1 cellular context compared by ENCODE assay signal in genomic region chr15:80058851-80059785, GRCh38.
A peak's percentile ranks its signal among the peaks of the same experiment; 100 is the strongest.
TF ChIP-seq lines count a peak whose summit lies in the region.

ZFAND6 (plus strand) TSS chr15:80059676; CDS start chr15:80120345, 60,669 bp downstream.

TF ChIP-seq in HepG2, 621 proteins besides CTCF, POLR2A, EP300 and RAD21 (continued from another document and continues in another):
- TF ChIP-seq, protein P1, sequence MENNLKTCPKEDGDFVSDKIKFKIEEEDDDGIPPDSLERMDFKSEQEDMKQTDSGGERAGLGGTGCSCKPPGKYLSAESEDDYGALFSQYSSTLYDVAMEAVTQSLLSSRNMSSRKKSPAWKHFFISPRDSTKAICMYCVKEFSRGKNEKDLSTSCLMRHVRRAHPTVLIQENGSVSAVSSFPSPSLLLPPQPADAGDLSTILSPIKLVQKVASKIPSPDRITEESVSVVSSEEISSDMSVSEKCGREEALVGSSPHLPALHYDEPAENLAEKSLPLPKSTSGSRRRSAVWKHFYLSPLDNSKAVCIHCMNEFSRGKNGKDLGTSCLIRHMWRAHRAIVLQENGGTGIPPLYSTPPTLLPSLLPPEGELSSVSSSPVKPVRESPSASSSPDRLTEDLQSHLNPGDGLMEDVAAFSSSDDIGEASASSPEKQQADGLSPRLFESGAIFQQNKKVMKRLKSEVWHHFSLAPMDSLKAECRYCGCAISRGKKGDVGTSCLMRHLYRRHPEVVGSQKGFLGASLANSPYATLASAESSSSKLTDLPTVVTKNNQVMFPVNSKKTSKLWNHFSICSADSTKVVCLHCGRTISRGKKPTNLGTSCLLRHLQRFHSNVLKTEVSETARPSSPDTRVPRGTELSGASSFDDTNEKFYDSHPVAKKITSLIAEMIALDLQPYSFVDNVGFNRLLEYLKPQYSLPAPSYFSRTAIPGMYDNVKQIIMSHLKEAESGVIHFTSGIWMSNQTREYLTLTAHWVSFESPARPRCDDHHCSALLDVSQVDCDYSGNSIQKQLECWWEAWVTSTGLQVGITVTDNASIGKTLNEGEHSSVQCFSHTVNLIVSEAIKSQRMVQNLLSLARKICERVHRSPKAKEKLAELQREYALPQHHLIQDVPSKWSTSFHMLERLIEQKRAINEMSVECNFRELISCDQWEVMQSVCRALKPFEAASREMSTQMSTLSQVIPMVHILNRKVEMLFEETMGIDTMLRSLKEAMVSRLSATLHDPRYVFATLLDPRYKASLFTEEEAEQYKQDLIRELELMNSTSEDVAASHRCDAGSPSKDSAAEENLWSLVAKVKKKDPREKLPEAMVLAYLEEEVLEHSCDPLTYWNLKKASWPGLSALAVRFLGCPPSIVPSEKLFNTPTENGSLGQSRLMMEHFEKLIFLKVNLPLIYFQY (CRISPR knock-in tag; IDR thresholded peaks at IDR 0.05; ENCODE audit: borderline replicate concordance): no peak
- peak; percentile 36 for TF ChIP-seq IKZF4 (CRISPR knock-in tag; IDR thresholded peaks at IDR 0.05; ENCODE audit: borderline replicate concordance, low read depth, not compliant biosample characterization)
- no peak for TF ChIP-seq ZNF260 (CRISPR knock-in tag; IDR thresholded peaks at IDR 0.05; ENCODE audit: borderline replicate concordance, low read depth)
- no peak for TF ChIP-seq ZNF703 (CRISPR knock-in tag; IDR thresholded peaks at IDR 0.05; ENCODE audit: borderline replicate concordance)
- no peak for TF ChIP-seq ZBTB14 (CRISPR knock-in tag; IDR thresholded peaks at IDR 0.05)
- no peak for TF ChIP-seq CENPX (CRISPR knock-in tag; IDR thresholded peaks at IDR 0.05)
- peak; percentile 73 for TF ChIP-seq SAP130 (CRISPR knock-in tag; IDR thresholded peaks at IDR 0.05; ENCODE audit: low read depth)
- TF ChIP-seq ATF7-NPFF (CRISPR knock-in tag; IDR thresholded peaks at IDR 0.05; ENCODE audit: low read depth): no peak
- no peak for TF ChIP-seq ZNF333 (CRISPR knock-in tag; IDR thresholded peaks at IDR 0.05; ENCODE audit: borderline replicate concordance)
- TF ChIP-seq SNAPC2 (CRISPR knock-in tag; IDR thresholded peaks at IDR 0.05): peak; percentile 44; the same call in 1 of the 2 replicates
- TF ChIP-seq ZNF879 (CRISPR knock-in tag; IDR thresholded peaks at IDR 0.05): no peak
- TF ChIP-seq RFX5 (IDR thresholded peaks at IDR 0.05; ENCODE audit: low read depth, low read length): peak; percentile 31; the same call in 1 of the 2 replicates
- TF ChIP-seq ARID2 (CRISPR knock-in tag; IDR thresholded peaks at IDR 0.05; ENCODE audit: borderline replicate concordance): no peak; the same call in 1 of the 2 replicates
- TF ChIP-seq PHF21A (CRISPR knock-in tag; IDR thresholded peaks at IDR 0.05): peak; percentile 82
- TF ChIP-seq ZNF350 (CRISPR knock-in tag; IDR thresholded peaks at IDR 0.05; ENCODE audit: borderline replicate concordance, low read depth): peak; percentile 83
- no peak for TF ChIP-seq MZF1 (CRISPR knock-in tag; IDR thresholded peaks at IDR 0.05; ENCODE audit: borderline replicate concordance)
- TF ChIP-seq CHD4 (IDR thresholded peaks at IDR 0.05; ENCODE audit: borderline replicate concordance, low read length): no peak
- no peak for TF ChIP-seq HIVEP1 (CRISPR knock-in tag; IDR thresholded peaks at IDR 0.05)
- TF ChIP-seq ZNF292 (CRISPR knock-in tag; IDR thresholded peaks at IDR 0.05; ENCODE audit: borderline replicate concordance, low read depth): no peak
- peak; percentile 82 for TF ChIP-seq ZFX (CRISPR knock-in tag; IDR thresholded peaks at IDR 0.05; ENCODE audit: low read depth)
- no peak for TF ChIP-seq LCORL (IDR thresholded peaks at IDR 0.05)
- TF ChIP-seq LCORL (CRISPR knock-in tag; IDR thresholded peaks at IDR 0.05): no peak
- TF ChIP-seq BHLHE40 (IDR thresholded peaks at IDR 0.05; ENCODE audit: low read length): no peak; the same call in 1 of the 2 replicates
- TF ChIP-seq TAF15 (IDR thresholded peaks at IDR 0.05; ENCODE audit: low read depth, low read length, poor library complexity, severe bottlenecking): peak; percentile 15
- peak; percentile 65; the same call in 1 of the 2 replicates for TF ChIP-seq GFI1 (CRISPR knock-in tag; IDR thresholded peaks at IDR 0.05; ENCODE audit: borderline replicate concordance)
- no peak for TF ChIP-seq ZSCAN12 (CRISPR knock-in tag; IDR thresholded peaks at IDR 0.05)
- 0 out of 2 replicates have a peak, but pooled peaks have one; percentile 33 for TF ChIP-seq HES4 (CRISPR knock-in tag; IDR thresholded peaks at IDR 0.05; ENCODE audit: borderline replicate concordance)
- no peak; the same call in 1 of the 2 replicates for TF ChIP-seq ZNF230 (CRISPR knock-in tag; IDR thresholded peaks at IDR 0.05)
- TF ChIP-seq, protein P2, sequence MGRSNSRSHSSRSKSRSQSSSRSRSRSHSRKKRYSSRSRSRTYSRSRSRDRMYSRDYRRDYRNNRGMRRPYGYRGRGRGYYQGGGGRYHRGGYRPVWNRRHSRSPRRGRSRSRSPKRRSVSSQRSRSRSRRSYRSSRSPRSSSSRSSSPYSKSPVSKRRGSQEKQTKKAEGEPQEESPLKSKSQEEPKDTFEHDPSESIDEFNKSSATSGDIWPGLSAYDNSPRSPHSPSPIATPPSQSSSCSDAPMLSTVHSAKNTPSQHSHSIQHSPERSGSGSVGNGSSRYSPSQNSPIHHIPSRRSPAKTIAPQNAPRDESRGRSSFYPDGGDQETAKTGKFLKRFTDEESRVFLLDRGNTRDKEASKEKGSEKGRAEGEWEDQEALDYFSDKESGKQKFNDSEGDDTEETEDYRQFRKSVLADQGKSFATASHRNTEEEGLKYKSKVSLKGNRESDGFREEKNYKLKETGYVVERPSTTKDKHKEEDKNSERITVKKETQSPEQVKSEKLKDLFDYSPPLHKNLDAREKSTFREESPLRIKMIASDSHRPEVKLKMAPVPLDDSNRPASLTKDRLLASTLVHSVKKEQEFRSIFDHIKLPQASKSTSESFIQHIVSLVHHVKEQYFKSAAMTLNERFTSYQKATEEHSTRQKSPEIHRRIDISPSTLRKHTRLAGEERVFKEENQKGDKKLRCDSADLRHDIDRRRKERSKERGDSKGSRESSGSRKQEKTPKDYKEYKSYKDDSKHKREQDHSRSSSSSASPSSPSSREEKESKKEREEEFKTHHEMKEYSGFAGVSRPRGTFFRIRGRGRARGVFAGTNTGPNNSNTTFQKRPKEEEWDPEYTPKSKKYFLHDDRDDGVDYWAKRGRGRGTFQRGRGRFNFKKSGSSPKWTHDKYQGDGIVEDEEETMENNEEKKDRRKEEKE (IDR thresholded peaks at IDR 0.05): no peak
- no peak; the same call in 1 of the 2 replicates for TF ChIP-seq ZNF607 (CRISPR knock-in tag; IDR thresholded peaks at IDR 0.05; ENCODE audit: borderline replicate concordance)
- TF ChIP-seq KAT8 (CRISPR knock-in tag; IDR thresholded peaks at IDR 0.05): no peak
- TF ChIP-seq HDAC2 (CRISPR knock-in tag; IDR thresholded peaks at IDR 0.05): peak; percentile 19; the same call in 1 of the 2 replicates
- peak; percentile 23; the same call in 1 of the 2 replicates for TF ChIP-seq STAG1 (CRISPR knock-in tag; IDR thresholded peaks at IDR 0.05)
- TF ChIP-seq SOX13 (IDR thresholded peaks at IDR 0.05): peak; percentile 15; the same call in 1 of the 2 replicates
- 0 out of 4 replicates have a peak, but pooled peaks of 1 of the 2 experiments have one; percentile 24 for TF ChIP-seq SOX13 (CRISPR knock-in tag; conservative IDR thresholded peaks at IDR 0.05 in 1 of 2, IDR thresholded peaks at IDR 0.05 in 1 of 2)
- no peak for TF ChIP-seq FUBP1 (CRISPR knock-in tag; IDR thresholded peaks at IDR 0.05; ENCODE audit: borderline replicate concordance)
- TF ChIP-seq ZNF563 (CRISPR knock-in tag; IDR thresholded peaks at IDR 0.05): no peak
- TF ChIP-seq, protein P3, sequence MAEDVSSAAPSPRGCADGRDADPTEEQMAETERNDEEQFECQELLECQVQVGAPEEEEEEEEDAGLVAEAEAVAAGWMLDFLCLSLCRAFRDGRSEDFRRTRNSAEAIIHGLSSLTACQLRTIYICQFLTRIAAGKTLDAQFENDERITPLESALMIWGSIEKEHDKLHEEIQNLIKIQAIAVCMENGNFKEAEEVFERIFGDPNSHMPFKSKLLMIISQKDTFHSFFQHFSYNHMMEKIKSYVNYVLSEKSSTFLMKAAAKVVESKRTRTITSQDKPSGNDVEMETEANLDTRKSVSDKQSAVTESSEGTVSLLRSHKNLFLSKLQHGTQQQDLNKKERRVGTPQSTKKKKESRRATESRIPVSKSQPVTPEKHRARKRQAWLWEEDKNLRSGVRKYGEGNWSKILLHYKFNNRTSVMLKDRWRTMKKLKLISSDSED (CRISPR knock-in tag; IDR thresholded peaks at IDR 0.05): no peak
- TF ChIP-seq HOXA7 (CRISPR knock-in tag; IDR thresholded peaks at IDR 0.05): no peak
- no peak for TF ChIP-seq ELF4 (CRISPR knock-in tag; IDR thresholded peaks at IDR 0.05; ENCODE audit: borderline replicate concordance)
- no peak for TF ChIP-seq ZNF761 (CRISPR knock-in tag; conservative IDR thresholded peaks at IDR 0.05)
- TF ChIP-seq AKNA (CRISPR knock-in tag; IDR thresholded peaks at IDR 0.05; ENCODE audit: borderline replicate concordance): no peak
- no peak for TF ChIP-seq ZNF335 (CRISPR knock-in tag; IDR thresholded peaks at IDR 0.05)
- TF ChIP-seq, protein P4, sequence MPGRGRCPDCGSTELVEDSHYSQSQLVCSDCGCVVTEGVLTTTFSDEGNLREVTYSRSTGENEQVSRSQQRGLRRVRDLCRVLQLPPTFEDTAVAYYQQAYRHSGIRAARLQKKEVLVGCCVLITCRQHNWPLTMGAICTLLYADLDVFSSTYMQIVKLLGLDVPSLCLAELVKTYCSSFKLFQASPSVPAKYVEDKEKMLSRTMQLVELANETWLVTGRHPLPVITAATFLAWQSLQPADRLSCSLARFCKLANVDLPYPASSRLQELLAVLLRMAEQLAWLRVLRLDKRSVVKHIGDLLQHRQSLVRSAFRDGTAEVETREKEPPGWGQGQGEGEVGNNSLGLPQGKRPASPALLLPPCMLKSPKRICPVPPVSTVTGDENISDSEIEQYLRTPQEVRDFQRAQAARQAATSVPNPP (CRISPR knock-in tag; IDR thresholded peaks at IDR 0.05): no peak
- peak; percentile 58; the same call in 1 of the 2 replicates for TF ChIP-seq SP2 (CRISPR knock-in tag; IDR thresholded peaks at IDR 0.05)
- TF ChIP-seq ZNF678 (CRISPR knock-in tag; IDR thresholded peaks at IDR 0.05): no peak
- 0 out of 2 replicates have a peak, but pooled peaks have one; percentile 53 for TF ChIP-seq NKX3-1 (CRISPR knock-in tag; IDR thresholded peaks at IDR 0.05)
- TF ChIP-seq ZSCAN29 (CRISPR knock-in tag; conservative IDR thresholded peaks at IDR 0.05): 0 out of 2 replicates have a peak, but pooled peaks have one; percentile 56
- no peak for TF ChIP-seq RFX1 (IDR thresholded peaks at IDR 0.05)
- no peak for TF ChIP-seq ZNF670 (CRISPR knock-in tag; IDR thresholded peaks at IDR 0.05; ENCODE audit: borderline replicate concordance)
- TF ChIP-seq MXD3 (CRISPR knock-in tag; IDR thresholded peaks at IDR 0.05): 0 out of 2 replicates have a peak, but pooled peaks have one; percentile 42
- TF ChIP-seq POGZ (CRISPR knock-in tag; IDR thresholded peaks at IDR 0.05): no peak; the same call in 1 of the 2 replicates
- no peak for TF ChIP-seq ONECUT2 (CRISPR knock-in tag; IDR thresholded peaks at IDR 0.05)
